ENCODE assay signal across 11 cellular contexts in the genomic region with DNA sequence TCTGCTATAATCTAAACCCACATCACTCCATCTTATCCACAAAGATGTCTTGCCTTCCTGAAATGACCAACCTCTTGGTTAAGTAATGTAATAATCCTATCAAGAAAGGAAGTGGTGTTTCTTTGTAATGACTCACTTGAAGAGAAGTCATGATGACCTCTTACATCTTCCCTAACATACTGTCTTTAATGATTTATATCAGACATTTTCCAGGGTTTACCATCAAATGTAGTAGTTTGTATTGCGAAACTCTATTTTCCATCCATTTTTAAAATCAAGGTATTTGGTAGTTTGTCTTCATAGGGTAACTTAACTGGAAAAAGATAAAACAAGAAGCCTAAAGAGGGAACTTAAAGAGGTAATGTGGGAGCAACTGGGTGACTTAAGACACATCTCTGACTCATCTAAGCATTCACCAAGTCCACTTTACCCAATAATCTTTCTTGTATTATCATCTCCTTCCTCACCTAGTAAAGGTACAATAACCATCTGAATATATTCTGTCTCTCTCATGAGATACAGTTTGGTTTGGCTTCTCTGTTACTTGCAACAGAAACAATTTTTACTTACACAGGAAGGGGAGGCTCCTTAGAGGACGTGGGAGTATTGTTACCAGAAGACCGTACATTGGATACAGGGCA. TPM values are rescaled to one million over a fixed set of nuclear protein-coding genes. Genes with fewer than 3 reads are reported as not detected.
DNase-seq lines count a peak whose midpoint lies in the region; ATAC-seq and TF ChIP-seq lines count a peak whose summit lies in the region.
"Had no signal": no experiment of that assay in that cellular context is flagged by ENCODE, and none has a peak within 500 bp of the region (broad histone marks: within the 10 kb centered on the region; RNA-seq: fewer than 3 reads in every experiment).

No MANE protein-coding gene starts in this region.

- H3K36me3 Mint-ChIP-seq in activated CD4-positive, alpha-beta T cell treated with anti-CD3 and anti-CD28 coated beads for 36 hours (ENCODE audit: low read depth) = no peaks in the 10 kb centered on the region
- no peaks in the 10 kb centered on the region for H3K36me3 Mint-ChIP-seq in activated CD8-positive, alpha-beta T cell treated with anti-CD3 and anti-CD28 coated beads for 36 hours (ENCODE audit: low read depth)
- no peaks in the 10 kb centered on the region for H3K36me3 Mint-ChIP-seq in stimulated activated effector memory CD8-positive, alpha-beta T cell treated with anti-CD3 and anti-CD28 coated beads, Interleukin-12 subunit alpha, Interleukin-12 subunit beta, amount 100 ng/mL, for 72 hours

- no peak for DNase-seq in activated CD4-positive, alpha-beta T cell treated with anti-CD3 and anti-CD28 coated beads for 36 hours
- DNase-seq in activated CD4-positive, alpha-beta T cell treated with anti-CD3 and anti-CD28 coated beads, Interleukin-2, amount 50 U/mL, for 48 hours = no peak
- peak; percentile 35 to 63 for DNase-seq in HL-60 (ENCODE audit: low read depth in 1 of 2, low spot score in 1 of 2)
- DNase-seq in activated CD8-positive, alpha-beta T cell treated with anti-CD3 and anti-CD28 coated beads for 36 hours = no peak
- no peak for DNase-seq in stimulated activated effector memory CD8-positive, alpha-beta T cell treated with anti-CD3 and anti-CD28 coated beads, Interleukin-12 subunit alpha, Interleukin-12 subunit beta, amount 100 ng/mL, for 72 hours (ENCODE audit: low spot score in 2 of 2)
- DNase-seq in HuH-7 (ENCODE audit: low spot score) = no peak
- no peak for DNase-seq in DMS 273 treated with DMSO at 0.1 percent for 48 hours (lab: John Stamatoyannopoulos, UW)
- DNase-seq in HEK293T (ENCODE audit: extremely low spot score) = no peak
- DNase-seq: stimulated activated CD4-positive, alpha-beta T cell treated with anti-CD3 and anti-CD28 coated beads, Interleukin-4, amount 100 ng/mL, for 4 hours had no signal

- no peaks in the 10 kb centered on the region for H3K27me3 ChIP-seq in HL-60 (ENCODE audit: insufficient read depth, poor library complexity, severe bottlenecking)

- TF ChIP-seq CTCF in HL-60 (IDR thresholded peaks at IDR 0.05; ENCODE audit: insufficient read depth, low read length) = no peak
- TF ChIP-seq CTCF in activated CD8-positive, alpha-beta T cell treated with anti-CD3 and anti-CD28 coated beads for 36 hours (IDR thresholded peaks at IDR 0.05) = no peak

- H3K4me1 Mint-ChIP-seq in activated CD4-positive, alpha-beta T cell treated with anti-CD3 and anti-CD28 coated beads for 36 hours = peaks cover 50% of the 10 kb centered on the region
- H3K4me1 Mint-ChIP-seq in activated CD8-positive, alpha-beta T cell treated with anti-CD3 and anti-CD28 coated beads for 36 hours (ENCODE audit: low read depth) = peaks cover 45% of the 10 kb centered on the region
- H3K4me1 Mint-ChIP-seq in stimulated activated effector memory CD8-positive, alpha-beta T cell treated with anti-CD3 and anti-CD28 coated beads, Interleukin-12 subunit alpha, Interleukin-12 subunit beta, amount 100 ng/mL, for 72 hours = peaks cover 42% of the 10 kb centered on the region
- H3K4me1 Mint-ChIP-seq: central memory CD8-positive, alpha-beta T cell had no signal

- H3K4me3 Mint-ChIP-seq in activated CD4-positive, alpha-beta T cell treated with anti-CD3 and anti-CD28 coated beads for 36 hours = no peak overlapping the region
- H3K4me3 Mint-ChIP-seq in activated CD8-positive, alpha-beta T cell treated with anti-CD3 and anti-CD28 coated beads for 36 hours = no peak overlapping the region
- peak overlapping the region; percentile 41 for H3K4me3 Mint-ChIP-seq in stimulated activated effector memory CD8-positive, alpha-beta T cell treated with anti-CD3 and anti-CD28 coated beads, Interleukin-12 subunit alpha, Interleukin-12 subunit beta, amount 100 ng/mL, for 72 hours
- H3K4me3 Mint-ChIP-seq: central memory CD8-positive, alpha-beta T cell had no signal

- intact Hi-C loops in activated CD4-positive, alpha-beta T cell treated with anti-CD3 and anti-CD28 coated beads for 36 hours (cut with DNase I, micrococcal nuclease) = loop anchor here (1.0 to 10.0 kb wide), 3 partner anchors 8 to 1878 kb away; no protein-coding TSS in a partner anchor
- intact Hi-C loops in activated CD8-positive, alpha-beta T cell treated with anti-CD3 and anti-CD28 coated beads for 36 hours (cut with micrococcal nuclease) = no loop called here

- H3K27ac ChIP-seq in HL-60 (replicated peaks) = peak overlapping the region; percentile 48

- H3K27me3 Mint-ChIP-seq in activated CD4-positive, alpha-beta T cell treated with anti-CD3 and anti-CD28 coated beads for 36 hours = peaks cover 5% of the 10 kb centered on the region
- no peaks in the 10 kb centered on the region for H3K27me3 Mint-ChIP-seq in activated CD8-positive, alpha-beta T cell treated with anti-CD3 and anti-CD28 coated beads for 36 hours
- H3K27me3 Mint-ChIP-seq: central memory CD8-positive, alpha-beta T cell had no signal

- CTCF ChIA-PET in activated CD4-positive, alpha-beta T cell treated with anti-CD3 and anti-CD28 coated beads for 36 hours (lab: Charles Lee) = interaction anchor here (0.5 kb wide), 1 partner anchor 41 kb away, joined by 3 read pairs; no protein-coding TSS in a partner anchor
- CTCF ChIA-PET in activated CD8-positive, alpha-beta T cell treated with anti-CD3 and anti-CD28 coated beads for 36 hours (lab: Charles Lee) = no interaction called here
- CTCF ChIA-PET in HEK293T (lab: Yijun Ruan, JAX) = no interaction called here

- no peak overlapping the region for H3K4me3 ChIP-seq in HL-60 (replicated peaks; ENCODE audit: insufficient read depth, low read length)
- H3K4me3 ChIP-seq: lung had no signal

- H3K27ac Mint-ChIP-seq in activated CD4-positive, alpha-beta T cell treated with anti-CD3 and anti-CD28 coated beads for 36 hours = peak overlapping the region; percentile 32
- H3K27ac Mint-ChIP-seq in activated CD8-positive, alpha-beta T cell treated with anti-CD3 and anti-CD28 coated beads for 36 hours = peak overlapping the region; percentile 86
- peak overlapping the region; percentile 74 for H3K27ac Mint-ChIP-seq in stimulated activated effector memory CD8-positive, alpha-beta T cell treated with anti-CD3 and anti-CD28 coated beads, Interleukin-12 subunit alpha, Interleukin-12 subunit beta, amount 100 ng/mL, for 72 hours

- POLR2A ChIA-PET in activated CD4-positive, alpha-beta T cell treated with anti-CD3 and anti-CD28 coated beads for 36 hours (lab: Charles Lee) = no interaction called here
- POLR2A ChIA-PET in activated CD8-positive, alpha-beta T cell treated with anti-CD3 and anti-CD28 coated beads for 36 hours (lab: Charles Lee) = no interaction called here
- POLR2A ChIA-PET in HEK293T (lab: Yijun Ruan, JAX) = no interaction called here

- peak; percentile 65 for ATAC-seq in activated CD4-positive, alpha-beta T cell treated with anti-CD3 and anti-CD28 coated beads for 36 hours
- ATAC-seq in activated CD8-positive, alpha-beta T cell treated with anti-CD3 and anti-CD28 coated beads for 36 hours = peak; percentile 78
- ATAC-seq in stimulated activated effector memory CD8-positive, alpha-beta T cell treated with anti-CD3 and anti-CD28 coated beads, Interleukin-12 subunit alpha, Interleukin-12 subunit beta, amount 100 ng/mL, for 72 hours = peak; percentile 91

- H3K9me3 Mint-ChIP-seq in activated CD4-positive, alpha-beta T cell treated with anti-CD3 and anti-CD28 coated beads for 36 hours (ENCODE audit: low read depth) = no peaks in the 10 kb centered on the region
- H3K9me3 Mint-ChIP-seq in activated CD8-positive, alpha-beta T cell treated with anti-CD3 and anti-CD28 coated beads for 36 hours = no peaks in the 10 kb centered on the region
- H3K9me3 Mint-ChIP-seq in stimulated activated effector memory CD8-positive, alpha-beta T cell treated with anti-CD3 and anti-CD28 coated beads, Interleukin-12 subunit alpha, Interleukin-12 subunit beta, amount 100 ng/mL, for 72 hours = no peaks in the 10 kb centered on the region
- H3K9me3 Mint-ChIP-seq: central memory CD8-positive, alpha-beta T cell had no signal

TF ChIP-seq in HEK293T, 16 proteins besides CTCF, POLR2A, EP300 and RAD21:
- TF ChIP-seq SUZ12 (IDR thresholded peaks at IDR 0.05) (no peak), NFRKB (IDR thresholded peaks at IDR 0.05) (no peak), BHLHE40 (IDR thresholded peaks at IDR 0.05; ENCODE audit: borderline replicate concordance) (no peak), FOXK2 (IDR thresholded peaks at IDR 0.05) (no peak), TARDBP (IDR thresholded peaks at IDR 0.05) (no peak), HDGF (IDR thresholded peaks at IDR 0.05; ENCODE audit: borderline replicate concordance) (no peak), ARNT (IDR thresholded peaks at IDR 0.05) (no peak), FOXM1 (IDR thresholded peaks at IDR 0.05; ENCODE audit: borderline replicate concordance) (no peak), LEF1 (IDR thresholded peaks at IDR 0.05; ENCODE audit: borderline replicate concordance) (no peak), CTBP1 (IDR thresholded peaks at IDR 0.05; ENCODE audit: borderline replicate concordance) (no peak), ELF4 (IDR thresholded peaks at IDR 0.05) (no peak)
- TF ChIP-seq, protein P1, sequence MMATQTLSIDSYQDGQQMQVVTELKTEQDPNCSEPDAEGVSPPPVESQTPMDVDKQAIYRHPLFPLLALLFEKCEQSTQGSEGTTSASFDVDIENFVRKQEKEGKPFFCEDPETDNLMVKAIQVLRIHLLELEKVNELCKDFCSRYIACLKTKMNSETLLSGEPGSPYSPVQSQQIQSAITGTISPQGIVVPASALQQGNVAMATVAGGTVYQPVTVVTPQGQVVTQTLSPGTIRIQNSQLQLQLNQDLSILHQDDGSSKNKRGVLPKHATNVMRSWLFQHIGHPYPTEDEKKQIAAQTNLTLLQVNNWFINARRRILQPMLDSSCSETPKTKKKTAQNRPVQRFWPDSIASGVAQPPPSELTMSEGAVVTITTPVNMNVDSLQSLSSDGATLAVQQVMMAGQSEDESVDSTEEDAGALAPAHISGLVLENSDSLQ (IDR thresholded peaks at IDR 0.05) = no peak

RNA-seq across cellular contexts. Expression of gene MAPK6, which starts 5.7 kb away (rescaled TPM):
- total RNA-seq in activated CD4-positive, alpha-beta T cell treated with anti-CD3 and anti-CD28 coated beads for 36 hours = 10 to 100 TPM; 27.3 to 28.1 TPM
- total RNA-seq in activated CD8-positive, alpha-beta T cell treated with anti-CD3 and anti-CD28 coated beads for 36 hours = 10 to 100 TPM; 40.5 to 42.2 TPM

RNA-seq across cellular contexts. Expression of gene LEO1, which starts 41.7 kb away (rescaled TPM):
- 10 to 100 TPM; 31.4 to 40.0 TPM for total RNA-seq in activated CD4-positive, alpha-beta T cell treated with anti-CD3 and anti-CD28 coated beads for 36 hours
- total RNA-seq in activated CD8-positive, alpha-beta T cell treated with anti-CD3 and anti-CD28 coated beads for 36 hours = 10 to 100 TPM; 28.9 to 31.1 TPM

Comparison
In these comparisons a context has a peak if more than half of its experiments do, and no peak if none do; other contexts are left out.
1. DNase-seq: peak in HL-60 (2 of 2); none in activated CD4-positive, alpha-beta T cell treated with anti-CD3 and anti-CD28 coated beads for 36 hours (single experiment), activated CD4-positive, alpha-beta T cell treated with anti-CD3 and anti-CD28 coated beads, Interleukin-2, amount 50 U/mL, for 48 hours (0 of 2), activated CD8-positive, alpha-beta T cell treated with anti-CD3 and anti-CD28 coated beads for 36 hours (single experiment), stimulated activated effector memory CD8-positive, alpha-beta T cell treated with anti-CD3 and anti-CD28 coated beads, Interleukin-12 subunit alpha, Interleukin-12 subunit beta, amount 100 ng/mL, for 72 hours (0 of 2), HuH-7 (single experiment), DMS 273 treated with DMSO at 0.1 percent for 48 hours (single experiment) and HEK293T (single experiment).
2. H3K27ac Mint-ChIP-seq: peak in every context shown above with its lines; median percentile 86 in activated CD8-positive, alpha-beta T cell treated with anti-CD3 and anti-CD28 coated beads for 36 hours; 74 in stimulated activated effector memory CD8-positive, alpha-beta T cell treated with anti-CD3 and anti-CD28 coated beads, Interleukin-12 subunit alpha, Interleukin-12 subunit beta, amount 100 ng/mL, for 72 hours; 32 in activated CD4-positive, alpha-beta T cell treated with anti-CD3 and anti-CD28 coated beads for 36 hours.
3. Peak in every context shown above with its lines, with median percentiles within 50 percentile points of each other: ATAC-seq.